In the genomic region with DNA sequence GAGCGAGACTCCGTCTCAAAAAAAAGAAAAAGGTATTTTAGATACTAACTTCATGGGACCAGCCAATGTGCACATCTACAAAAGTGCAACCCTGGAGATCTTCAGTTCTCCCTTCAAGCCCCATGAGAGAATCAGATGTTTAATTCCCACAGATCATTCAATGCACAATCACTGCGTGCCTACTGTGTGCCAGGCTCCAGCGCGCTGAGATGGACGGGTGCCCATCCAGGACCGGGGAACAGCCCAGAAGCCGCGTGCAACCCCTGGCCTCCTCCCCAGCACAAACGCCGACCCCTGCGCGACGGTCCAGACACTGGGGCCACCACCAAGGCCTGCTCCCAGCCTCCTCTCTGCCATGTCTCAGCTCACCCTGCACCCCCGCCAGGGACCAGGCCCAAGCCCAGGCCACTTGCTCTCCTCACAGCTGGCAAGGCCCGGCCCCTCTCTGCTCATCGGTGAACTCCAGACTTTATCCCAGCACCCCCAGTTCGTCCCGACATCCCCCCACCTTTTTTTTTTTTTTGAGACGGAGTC, we compare ENCODE assay signal across 30 cellular contexts.
"Had no signal": no experiment of that assay in that cellular context is flagged by ENCODE, and none has a peak within 500 bp of the region (broad histone marks: within the 10 kb centered on the region; RNA-seq: fewer than 3 reads in every experiment).

No MANE protein-coding gene starts in this region.

- FAIRE-seq: astrocyte had no signal

- H3K4me3 ChIP-seq: adrenal gland, body of pancreas, breast epithelium, SJSA1 had no signal

- H3K9me3 Mint-ChIP-seq: activated CD4-positive, alpha-beta memory T cell treated with anti-CD3 and anti-CD28 coated beads, Interleukin-2, amount 10 ng/mL, durations not matched to agents 7 days and 5 days; activated naive CD8-positive, alpha-beta T cell treated with anti-CD3 and anti-CD28 coated beads, Interleukin-2, amount 10 ng/mL, durations not matched to agents 7 days and 5 days; activated T-helper 1 cell treated with anti-CD3 and anti-CD28 coated beads, Interleukin-12 subunit alpha, Interleukin-12 subunit beta, Interleukin-2, Interleukin-4 antibody, amounts not matched to agents 30 ng/mL and 10 ng/mL and 1 ng/mL, durations not matched to agents 14 hours and 24 hours and 36 hours had no signal

- H3K4me3 Mint-ChIP-seq: activated CD4-positive, alpha-beta memory T cell treated with anti-CD3 and anti-CD28 coated beads, Interleukin-2, amount 10 ng/mL, durations not matched to agents 7 days and 5 days; activated naive CD8-positive, alpha-beta T cell treated with anti-CD3 and anti-CD28 coated beads, Interleukin-2, amount 10 ng/mL, durations not matched to agents 7 days and 5 days; activated T-helper 1 cell treated with anti-CD3 and anti-CD28 coated beads, Interleukin-12 subunit alpha, Interleukin-12 subunit beta, Interleukin-2, Interleukin-4 antibody, amounts not matched to agents 30 ng/mL and 10 ng/mL and 1 ng/mL, durations not matched to agents 14 hours and 24 hours and 36 hours had no signal

- H3K27me3 Mint-ChIP-seq: activated CD4-positive, alpha-beta memory T cell treated with anti-CD3 and anti-CD28 coated beads, Interleukin-2, amount 10 ng/mL, durations not matched to agents 7 days and 5 days; activated naive CD8-positive, alpha-beta T cell treated with anti-CD3 and anti-CD28 coated beads, Interleukin-2, amount 10 ng/mL, durations not matched to agents 7 days and 5 days had no signal

- H3K36me3 ChIP-seq: adrenal gland, breast epithelium, SJSA1 had no signal

- ATAC-seq: body of pancreas, Panc1 had no signal

- H3K27me3 ChIP-seq: adrenal gland, body of pancreas, breast epithelium, SJSA1 had no signal

- H3K27ac ChIP-seq: adrenal gland, body of pancreas, breast epithelium, SJSA1, WERI-Rb-1 had no signal

- H3K4me1 ChIP-seq: SJSA1 had no signal

- DNase-seq: activated CD4-positive, alpha-beta memory T cell treated with anti-CD3 and anti-CD28 coated beads, Interleukin-2, amount 10 ng/mL, durations not matched to agents 7 days and 5 days; activated CD4-positive, alpha-beta T cell treated with anti-CD3 and anti-CD28 coated beads for 1 hour; activated CD4-positive, alpha-beta T cell treated with anti-CD3 and anti-CD28 coated beads for 48 hours; activated CD4-positive, CD25-positive, alpha-beta regulatory T cell; activated naive CD4-positive, alpha-beta T cell; activated naive CD4-positive, alpha-beta T cell treated with anti-CD3 and anti-CD28 coated beads, Interleukin-2, amount 50 U/mL, for 16 hours; activated naive CD8-positive, alpha-beta T cell treated with anti-CD3 and anti-CD28 coated beads, Interleukin-2, amount 10 ng/mL, durations not matched to agents 7 days and 5 days; activated T-cell treated with anti-CD3 and anti-CD28 coated beads, Interleukin-2, amount 50 U/mL, for 1 hour; adrenal gland; body of pancreas; Karpas-422; KBM-7; NCI-H1048; NCI-H1105 treated with DMSO at 0.1 percent for 48 hours; NCI-H1436; NCI-H1694 treated with DMSO at 0.1 percent for 48 hours; NCI-H2029; NCI-H345; NCI-H524 treated with DMSO at 0.1 percent for 48 hours; SHP77 treated with DMSO at 0.1 percent for 48 hours; SW 1271; T-helper 1 cell; T-helper 2 cell; T-helper 9 cell; WERI-Rb-1 had no signal

- H3K27ac Mint-ChIP-seq: activated CD4-positive, alpha-beta memory T cell treated with anti-CD3 and anti-CD28 coated beads, Interleukin-2, amount 10 ng/mL, durations not matched to agents 7 days and 5 days; activated naive CD8-positive, alpha-beta T cell treated with anti-CD3 and anti-CD28 coated beads, Interleukin-2, amount 10 ng/mL, durations not matched to agents 7 days and 5 days; activated T-helper 1 cell treated with anti-CD3 and anti-CD28 coated beads, Interleukin-12 subunit alpha, Interleukin-12 subunit beta, Interleukin-2, Interleukin-4 antibody, amounts not matched to agents 30 ng/mL and 10 ng/mL and 1 ng/mL, durations not matched to agents 14 hours and 24 hours and 36 hours had no signal

- H3K9me3 ChIP-seq: adrenal gland, body of pancreas, breast epithelium, SJSA1 had no signal
